ENCODE assay signal across 8 cellular contexts in the genomic region with DNA sequence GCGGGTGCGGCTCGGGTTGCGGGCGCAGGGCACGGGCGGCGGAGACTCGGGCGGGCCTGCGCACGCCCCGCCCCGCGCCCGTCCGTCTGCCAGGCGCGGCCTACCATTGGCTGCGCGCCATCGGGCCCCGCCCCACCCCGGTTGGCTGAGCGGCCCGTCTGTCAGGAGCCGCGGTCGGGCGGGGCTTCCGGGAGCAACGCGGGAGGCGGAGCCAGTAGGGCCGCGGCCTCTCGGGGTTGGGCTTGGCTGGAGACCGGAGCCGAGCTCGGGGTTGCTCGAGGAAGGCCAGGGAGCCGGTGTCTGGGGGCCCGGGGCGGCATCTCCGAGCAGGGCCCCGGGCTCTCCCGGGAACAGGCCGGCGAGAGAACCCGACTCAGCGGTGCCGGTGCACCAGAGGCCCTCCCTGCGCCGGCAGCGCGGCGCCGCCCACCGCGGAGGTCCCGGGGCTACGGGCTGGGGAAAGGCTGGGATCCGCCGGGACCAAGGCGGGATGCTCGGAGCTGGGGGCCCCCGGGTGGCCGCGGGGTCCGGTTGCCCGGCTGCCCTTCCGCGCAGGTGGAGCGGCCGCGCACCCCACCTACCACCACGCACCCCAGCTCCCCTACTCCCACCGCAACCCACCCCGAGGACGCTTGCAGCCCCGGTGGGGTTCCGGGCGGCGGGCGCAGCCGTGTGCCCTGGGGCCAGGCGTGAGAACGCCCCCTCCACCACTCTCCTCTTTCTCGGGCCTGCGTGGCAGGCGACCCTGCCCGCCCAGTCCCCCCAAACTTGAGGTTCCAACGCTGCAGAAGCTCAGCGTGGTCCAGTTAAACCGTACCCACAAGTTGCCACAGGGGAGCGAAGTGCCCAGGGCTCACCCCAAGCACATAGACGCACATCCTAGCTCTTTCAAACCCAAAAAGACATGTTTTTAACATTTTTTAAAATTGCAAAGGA. TPM values are rescaled to one million over a fixed set of nuclear protein-coding genes. Genes with fewer than 3 reads are reported as not detected.
A peak's percentile ranks its signal among the peaks of the same experiment; 100 is the strongest.
DNase-seq lines count a peak whose midpoint lies in the region; ATAC-seq and TF ChIP-seq lines count a peak whose summit lies in the region.

A gene (minus strand): TSS at position 58 of the 936 bp plus-strand sequence.

- TF ChIP-seq CTCF in astrocyte of the cerebellum (IDR thresholded peaks at IDR 0.05; ENCODE audit: low read depth, low read length, missing control alignments) (no peak), hepatocyte (IDR thresholded peaks at IDR 0.05; ENCODE audit: poor library complexity) (no peak), retinal pigment epithelial cell (conservative IDR thresholded peaks at IDR 0.05; ENCODE audit: low read depth, low read length) (no peak)

- H3K27me3 ChIP-seq in hepatocyte: no peaks in the 10 kb centered on the region

- H3K36me3 ChIP-seq in hepatocyte (replicated peaks; ENCODE audit: insufficient read depth, low read depth): no peaks in the 10 kb centered on the region

- ATAC-seq in GM18502 (IDR thresholded peaks at IDR 0.05; ENCODE audit: poor library complexity, unreplicated experiment) (peak; percentile 70), HG02970 (IDR thresholded peaks at IDR 0.05; ENCODE audit: low FRiP score, unreplicated experiment) (peak; percentile 74)

- H3K9me3 ChIP-seq in hepatocyte (ENCODE audit: low read depth): no peaks in the 10 kb centered on the region

- H3K4me2 ChIP-seq in hepatocyte: peak within 1 kb of the TSS; percentile 99

- H4K20me1 ChIP-seq in hepatocyte (ENCODE audit: insufficient read depth, poor library complexity, severe bottlenecking): peaks cover 15% of the 10 kb centered on the region

- peaks cover 25% of the 10 kb centered on the region for H3K4me1 ChIP-seq in hepatocyte (ENCODE audit: insufficient read depth)

- peak within 1 kb of the TSS; percentile 52 for H2AFZ ChIP-seq in hepatocyte

- peak within 1 kb of the TSS; percentile 87 for H3K27ac ChIP-seq in hepatocyte

- in situ Hi-C loops in astrocyte of the cerebellum (cut with HindIII; ENCODE audit: low sequenced_read_pairs): no loop called here

- H3K9me2 ChIP-seq in hepatocyte (replicated peaks; ENCODE audit: insufficient read depth): no peaks in the 10 kb centered on the region

- DNase-seq in NCI-H2029 (lab: John Stamatoyannopoulos, UW) (peak; percentile 91), T-helper 9 cell (peak; percentile 95), astrocyte of the cerebellum (ENCODE audit: low read depth) (peak; percentile 83), hepatocyte (ENCODE audit: low spot score) (peak; percentile 99), retinal pigment epithelial cell (ENCODE audit: low read depth) (peak; percentile 66), cortex of kidney (lab: John Stamatoyannopoulos, UW) (no peak)

- peaks cover 10% of the 10 kb centered on the region for H3K79me2 ChIP-seq in hepatocyte

- H3K4me3 ChIP-seq in astrocyte of the cerebellum (ENCODE audit: low read depth, low read length): peak within 1 kb of the TSS; percentile 79
- H3K4me3 ChIP-seq in hepatocyte: peak within 1 kb of the TSS; percentile 77
- H3K4me3 ChIP-seq in retinal pigment epithelial cell (ENCODE audit: low read length): peak within 1 kb of the TSS; percentile 73

- WGBS in hepatocyte (ENCODE audit: low lambda C conversion rate, missing lambda C conversion rate): 5% methylated on average over 35 of the region's 97 CpGs

RNA-seq across cellular contexts. Expression of the gene that starts here (rescaled TPM):
- 19.3 and 28.4 TPM in 2 replicates for total RNA-seq in hepatocyte
- 57.9 and 84.0 TPM in 2 replicates for polyA plus RNA-seq in hepatocyte
